ENCODE assay signal across 12 cellular contexts in genomic region chr20:43975096-43975768, GRCh38.
DNase-seq lines count a peak whose midpoint lies in the region; ATAC-seq, FAIRE-seq and TF ChIP-seq lines count a peak whose summit lies in the region.
"Had no signal": no experiment of that assay in that cellular context is flagged by ENCODE, and none has a peak within 500 bp of the region (broad histone marks: within the 10 kb centered on the region; RNA-seq: fewer than 3 reads in every experiment).

No MANE protein-coding gene starts in this region.

- H3K36me3 ChIP-seq in SJSA1 (peaks cover 17% of the 10 kb centered on the region), kidney (ENCODE audit: control insufficient read depth in 1 of 2, insufficient read depth in 2 of 2, low read length in 2 of 2) (no peaks in the 10 kb centered on the region)

- ATAC-seq in esophagus mucosa (peak; percentile 81), GM21717 (IDR thresholded peaks at IDR 0.05; ENCODE audit: unreplicated experiment) (no peak), HG03045 (IDR thresholded peaks at IDR 0.05; ENCODE audit: unreplicated experiment) (no peak), GM18907 (IDR thresholded peaks at IDR 0.05; ENCODE audit: unreplicated experiment) (no peak)

- FAIRE-seq in kidney (lab: Jason Lieb, UNC) = no peak

- TF ChIP-seq CTCF in kidney (IDR thresholded peaks at IDR 0.05; ENCODE audit: borderline replicate concordance, extremely low read depth, insufficient read depth) = no peak

- DNase-seq in A172 (ENCODE audit: low spot score) (peak; percentile 63), EH (ENCODE audit: low read depth) (peak; percentile 90), SJSA1 (ENCODE audit: low read depth in 1 of 2, low spot score in 2 of 2) (peak; percentile 61 to 63), kidney (no peak)
- DNase-seq: naive B cell; NCI-H526; stimulated activated CD4-positive, alpha-beta T cell treated with anti-CD3 and anti-CD28 coated beads, Interleukin-4, amount 100 ng/mL, for 1 hour had no signal

- H3K4me1 ChIP-seq in SJSA1 (replicated peaks) = peaks cover 46% of the 10 kb centered on the region
- no peaks in the 10 kb centered on the region for H3K4me1 ChIP-seq in kidney (ENCODE audit: control insufficient read depth in 1 of 2, insufficient read depth in 1 of 2, low read depth in 1 of 2, low read length in 2 of 2)

- intact Hi-C loops in kidney (cut with DNase I) = no loop called here

- H3K9ac ChIP-seq in kidney (ENCODE audit: low read length in 2 of 2) = no peak overlapping the region

- H3K9me3 ChIP-seq in SJSA1 (replicated peaks) (no peaks in the 10 kb centered on the region), kidney (ENCODE audit: control insufficient read depth in 1 of 2, low read length in 2 of 2) (no peaks in the 10 kb centered on the region)

- H3K4me3 ChIP-seq in SJSA1 (no peak overlapping the region), kidney (ENCODE audit: low read length in 2 of 2) (no peak overlapping the region)
- H3K4me3 ChIP-seq: hepatocyte had no signal

- H3K27ac ChIP-seq in SJSA1 = peak overlapping the region; percentile 68
- H3K27ac ChIP-seq in kidney (ENCODE audit: low read depth in 2 of 2, low read length in 2 of 2) = no peak overlapping the region
- H3K27ac ChIP-seq: hepatocyte had no signal

- no peaks in the 10 kb centered on the region for H3K27me3 ChIP-seq in SJSA1 (replicated peaks)
